9 cellular contexts compared by ENCODE assay signal in genomic region chr2:113233593-113234550, GRCh38. TPM values are rescaled to one million over a fixed set of nuclear protein-coding genes. Genes with fewer than 3 reads are reported as not detected.
DNase-seq lines count a peak whose midpoint lies in the region; ATAC-seq, FAIRE-seq and TF ChIP-seq lines count a peak whose summit lies in the region.
"Had no signal": no experiment of that assay in that cellular context is flagged by ENCODE, and none has a peak within 500 bp of the region (broad histone marks: within the 10 kb centered on the region; RNA-seq: fewer than 3 reads in every experiment).

No MANE protein-coding gene starts in this region.

- intact Hi-C loops in left cardiac atrium (cut with DNase I), result no loop called here

- no peak for TF ChIP-seq RAD21 in A549 (conservative IDR thresholded peaks at IDR 0.05 in 1 of 2, IDR thresholded peaks at IDR 0.05 in 1 of 2)

- no peak overlapping the region for H3K4me3 Mint-ChIP-seq in H9

- no peak overlapping the region for H3K23ac ChIP-seq in H9 (ENCODE audit: insufficient read length, low read depth, low read length)

- no peak overlapping the region for H3K27ac Mint-ChIP-seq in H9

- no peak for TF ChIP-seq CTCF in A549 (IDR thresholded peaks at IDR 0.05)
- peak; percentile 11 for TF ChIP-seq CTCF in GM10248 (IDR thresholded peaks at IDR 0.05; ENCODE audit: control extremely low read depth, extremely low read depth, low read depth, missing control alignments)
- TF ChIP-seq CTCF in H9 (conservative IDR thresholded peaks at IDR 0.05), result no peak; the same call in 2 of the 3 replicates

- no peak overlapping the region for H2BK5ac ChIP-seq in H9 (ENCODE audit: insufficient read length, low read length)

- ATAC-seq in A549, result peak; percentile 76 to 87
- peak; percentile 86 for ATAC-seq in SK-N-SH treated with all-trans-retinoic acid at 6 μM for 48 hours
- peak in 1 of 2 donors; percentile 77 for ATAC-seq in left cardiac atrium

- H3K27me3 ChIP-seq in H9 (ENCODE audit: insufficient read depth, low read length), result no peaks in the 10 kb centered on the region

- no peak overlapping the region for H4K91ac ChIP-seq in H9 (ENCODE audit: insufficient read length, low read depth, low read length)

- H3K9me3 Mint-ChIP-seq in H9, result peaks cover 13% of the 10 kb centered on the region in 2 experiments; a peak in 3 of 5 replicates

- no peaks in the 10 kb centered on the region; a peak in 1 of 4 replicates for H3K4me1 Mint-ChIP-seq in H9

- no peak overlapping the region for H3K4me2 ChIP-seq in A549
- H3K4me2 ChIP-seq in H9 (ENCODE audit: insufficient read depth, insufficient read length, low read length), result no peak overlapping the region

- H3T11ph ChIP-seq in H9 (ENCODE audit: low read length), result no peak overlapping the region

- no peaks in the 10 kb centered on the region for H3K79me1 ChIP-seq in H9 (ENCODE audit: insufficient read depth, low read depth, low read length, poor library complexity, severe bottlenecking)

- POLR2A ChIA-PET in A549 (lab: Yijun Ruan, JAX), result no interaction called here
- POLR2A ChIA-PET in GM10248 (lab: Yijun Ruan, JAX), result no interaction called here

- H2BK20ac ChIP-seq in H9 (ENCODE audit: low read depth, low read length, poor library complexity, severe bottlenecking), result no peak overlapping the region

- H2BK120ac ChIP-seq in H9 (ENCODE audit: low read depth, low read length, poor library complexity, severe bottlenecking), result no peak overlapping the region

- no peak overlapping the region for H2BK15ac ChIP-seq in H9 (ENCODE audit: low read depth, low read length)

- no peak overlapping the region for H2AK5ac ChIP-seq in H9 (ENCODE audit: insufficient read length, low read length)

- peak; percentile 37 to 52 for DNase-seq in A549 (ENCODE audit: low read depth in 1 of 2, low spot score in 1 of 2)
- peak; percentile 43 for DNase-seq in GM10248 (ENCODE audit: extremely low spot score)
- DNase-seq in left cardiac atrium, result peak; percentile 47
- no peak for DNase-seq in Ammon's horn (ENCODE audit: low spot score)
- DNase-seq in islet precursor cell, result no peak
- no peak for DNase-seq in epidermal melanocyte (ENCODE audit: insufficient read length, low spot score)
- DNase-seq in H9, result no peak
- DNase-seq: NCI-H345 had no signal

- H3K4me3 ChIP-seq in A549, result no peak overlapping the region

- CTCF ChIA-PET in A549 (lab: Yijun Ruan, JAX) (interaction anchor here (1.0 to 6.7 kb wide), 8 partner anchors 15 to 95 kb away, joined by 3 to 25 read pairs (median 4); no protein-coding TSS in a partner anchor), GM10248 (lab: Yijun Ruan, JAX) (interaction anchor here (0.7 to 2.2 kb wide), 11 partner anchors 12 to 156 kb away, joined by 3 to 11 read pairs (median 4); no protein-coding TSS in a partner anchor)

- no peak overlapping the region for H2AFZ ChIP-seq in H9 (ENCODE audit: low read length)

- H3K27ac ChIP-seq in A549, result peak overlapping the region; percentile 50 to 64
- no peak overlapping the region for H3K27ac ChIP-seq in H9 (ENCODE audit: insufficient read length, low read depth, low read length)

- H4K20me1 ChIP-seq in H9 (ENCODE audit: control insufficient read depth, insufficient read depth, insufficient read length), result no peaks in the 10 kb centered on the region

- 89% methylated on average over 9 of the region's 9 CpGs for WGBS in A549 (ENCODE audit: missing lambda C conversion rate)
- WGBS in H9 (ENCODE audit: extremely low coverage, insufficient read length, low lambda C conversion rate), result no CpG with 5 or more reads among the region's 9 CpGs

- peaks cover 6% of the 10 kb centered on the region for H3K27me3 Mint-ChIP-seq in H9 (ENCODE audit: low read depth)

- H3K4me1 ChIP-seq in A549 (peaks cover 44% of the 10 kb centered on the region), H9 (ENCODE audit: insufficient read depth, low read length) (no peaks in the 10 kb centered on the region)

- no peaks in the 10 kb centered on the region for H3K23me2 ChIP-seq in H9 (ENCODE audit: insufficient read length, low read depth, low read length, poor library complexity, severe bottlenecking)

- no peak overlapping the region for H2BK12ac ChIP-seq in H9 (ENCODE audit: insufficient read length, low read depth, low read length)

- peaks cover 0 to 12% (median 3%) of the 10 kb centered on the region in 3 experiments; a peak in 3 of 7 replicates for H3K36me3 Mint-ChIP-seq in H9 (ENCODE audit: insufficient read depth in 1 of 3, low read depth in 3 of 3)

- no peak for TF ChIP-seq EP300 in A549 (IDR thresholded peaks at IDR 0.05)

- no peak overlapping the region for H3K9ac ChIP-seq in H9 (ENCODE audit: extremely low read depth, insufficient read length, low read length)

- no peak overlapping the region for H3K18ac ChIP-seq in H9 (ENCODE audit: insufficient read length, low read depth, low read length)

- FAIRE-seq in A549 (lab: Jason Lieb, UNC), result no peak

- H3K9me3 ChIP-seq in A549 (no peaks in the 10 kb centered on the region), H9 (ENCODE audit: control insufficient read depth, low read depth, low read length) (no peaks in the 10 kb centered on the region)

- no peak for TF ChIP-seq POLR2A in A549 (IDR thresholded peaks at IDR 0.05; ENCODE audit: low read length)

- no peak overlapping the region for H4K8ac ChIP-seq in H9 (replicated peaks; ENCODE audit: insufficient read length, low read depth, low read length)

- H3K79me2 ChIP-seq in H9 (ENCODE audit: insufficient read depth, low read length), result no peaks in the 10 kb centered on the region

- H3K14ac ChIP-seq in H9 (ENCODE audit: insufficient read depth, low read length), result no peak overlapping the region

- no peak overlapping the region for H3K56ac ChIP-seq in H9 (ENCODE audit: insufficient read length, low read depth, low read length)

- H4K5ac ChIP-seq in H9 (ENCODE audit: insufficient read length, low read depth, low read length), result no peak overlapping the region

- no peak overlapping the region for H3K4ac ChIP-seq in H9 (ENCODE audit: low read depth, low read length)

TF ChIP-seq in A549, 52 proteins besides CTCF, POLR2A, EP300 and RAD21:
- TF ChIP-seq FOSL2 (IDR thresholded peaks at IDR 0.05) (no peak), FOSL2 (CRISPR knock-in tag; IDR thresholded peaks at IDR 0.05) (0 out of 2 replicates have a peak, but pooled peaks have one; percentile 24)
- TF ChIP-seq, protein P1, sequence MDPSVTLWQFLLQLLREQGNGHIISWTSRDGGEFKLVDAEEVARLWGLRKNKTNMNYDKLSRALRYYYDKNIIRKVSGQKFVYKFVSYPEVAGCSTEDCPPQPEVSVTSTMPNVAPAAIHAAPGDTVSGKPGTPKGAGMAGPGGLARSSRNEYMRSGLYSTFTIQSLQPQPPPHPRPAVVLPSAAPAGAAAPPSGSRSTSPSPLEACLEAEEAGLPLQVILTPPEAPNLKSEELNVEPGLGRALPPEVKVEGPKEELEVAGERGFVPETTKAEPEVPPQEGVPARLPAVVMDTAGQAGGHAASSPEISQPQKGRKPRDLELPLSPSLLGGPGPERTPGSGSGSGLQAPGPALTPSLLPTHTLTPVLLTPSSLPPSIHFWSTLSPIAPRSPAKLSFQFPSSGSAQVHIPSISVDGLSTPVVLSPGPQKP (IDR thresholded peaks at IDR 0.05; ENCODE audit: low read depth, low read length), result no peak

TF ChIP-seq in SK-N-SH treated with all-trans-retinoic acid at 6 μM for 48 hours, 23 proteins besides CTCF, POLR2A, EP300 and RAD21:
- TF ChIP-seq ISL1 (CRISPR knock-in tag; IDR thresholded peaks at IDR 0.05), result no peak
- no peak for TF ChIP-seq ESRRG (CRISPR knock-in tag; IDR thresholded peaks at IDR 0.05)
- no peak for TF ChIP-seq ZNF8 (CRISPR knock-in tag; IDR thresholded peaks at IDR 0.05)
- TF ChIP-seq ZC3H10 (CRISPR knock-in tag; IDR thresholded peaks at IDR 0.05), result no peak
- TF ChIP-seq PPARA (CRISPR knock-in tag; IDR thresholded peaks at IDR 0.05; ENCODE audit: borderline replicate concordance), result no peak
- no peak for TF ChIP-seq CSDC2 (CRISPR knock-in tag; IDR thresholded peaks at IDR 0.05)
- TF ChIP-seq OSR1 (CRISPR knock-in tag; IDR thresholded peaks at IDR 0.05), result no peak
- TF ChIP-seq RARB (CRISPR knock-in tag; IDR thresholded peaks at IDR 0.05), result no peak
- TF ChIP-seq ZFP30 (CRISPR knock-in tag; IDR thresholded peaks at IDR 0.05), result no peak
- TF ChIP-seq TCF4 (CRISPR knock-in tag; IDR thresholded peaks at IDR 0.05; ENCODE audit: borderline replicate concordance), result no peak
- no peak for TF ChIP-seq GLIS3 (CRISPR knock-in tag; IDR thresholded peaks at IDR 0.05)
- no peak for TF ChIP-seq ARNTL (CRISPR knock-in tag; IDR thresholded peaks at IDR 0.05; ENCODE audit: borderline replicate concordance, low read depth)
- TF ChIP-seq SNAI2 (CRISPR knock-in tag; IDR thresholded peaks at IDR 0.05), result no peak
- TF ChIP-seq ZNF70 (CRISPR knock-in tag; IDR thresholded peaks at IDR 0.05), result no peak

RNA-seq across cellular contexts. Expression of gene PAX8, which starts 44.8 kb away (rescaled TPM):
- polyA plus RNA-seq in A549 (2011; rRNA removed), result 0.71 and 1.0 TPM in 2 replicates
- 0.54 and 0.66 TPM in 2 replicates for polyA plus RNA-seq in A549 (2012; cell fraction: cytosol; rRNA removed)
- polyA plus RNA-seq in A549 (2012; cell fraction: nucleus; rRNA removed), result 0.40 and 0.91 TPM in 2 replicates
- polyA plus RNA-seq in A549 (2017; fragmentation: RNase III; extraction: RNeasy Plus Mini Kit Qiagen cat#74134 plus additional on column Dnase treatment), result 0.81 to 1.7 TPM (median 1.5 TPM) in 3 replicates
- polyA minus RNA-seq in A549 (2011; rRNA and poly(A)+ RNA removed), result 1.0 and 1.7 TPM in 2 replicates
- 1 to 10 TPM in 1 of 2 donors, under 1 TPM in 1; 0.13 to 1.9 TPM for total RNA-seq in left cardiac atrium
- not detected in 2 replicates for total RNA-seq in H9 (2021)

Comparison
In these comparisons a context has a peak if more than half of its experiments do, and no peak if none do; other contexts are left out.
1. DNase-seq: peak in A549 (2 of 2), GM10248 (single experiment) and left cardiac atrium (single experiment); none in Ammon's horn (single experiment), islet precursor cell (single experiment), epidermal melanocyte (single experiment) and H9 (single experiment).